ENCODE assay signal across 29 cellular contexts in the genomic region with DNA sequence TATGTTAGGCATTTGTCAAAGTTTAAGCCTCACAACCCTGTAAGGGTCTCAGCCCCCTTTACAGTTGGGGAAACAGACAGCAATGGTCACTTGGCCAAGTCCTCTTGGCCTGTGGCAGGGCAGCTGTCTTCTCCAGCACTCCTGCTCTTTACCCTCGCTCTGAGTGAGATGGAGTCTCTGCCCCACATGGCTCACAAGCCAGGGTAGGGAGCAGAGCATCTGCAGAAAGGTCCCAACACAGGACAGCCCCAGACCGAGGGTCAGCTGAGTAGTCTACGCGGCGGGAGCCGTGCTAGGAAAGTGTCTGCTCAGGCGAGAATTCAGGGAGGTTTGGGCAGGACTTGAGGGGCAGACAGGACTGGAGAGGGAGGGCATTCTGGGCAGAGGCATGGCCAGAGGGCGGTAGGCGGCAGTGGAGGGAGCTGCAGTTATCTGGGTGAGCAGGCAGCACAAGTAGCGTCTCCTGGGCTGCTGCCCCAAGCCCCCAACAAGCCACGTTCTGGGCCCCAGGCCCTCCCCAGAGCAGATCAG. TPM values are rescaled to one million over a fixed set of nuclear protein-coding genes. Genes with fewer than 3 reads are reported as not detected.
A peak's percentile ranks its signal among the peaks of the same experiment; 100 is the strongest.
DNase-seq lines count a peak whose midpoint lies in the region; ATAC-seq, FAIRE-seq and TF ChIP-seq lines count a peak whose summit lies in the region.
"Had no signal": no experiment of that assay in that cellular context is flagged by ENCODE, and none has a peak within 500 bp of the region (broad histone marks: within the 10 kb centered on the region; RNA-seq: fewer than 3 reads in every experiment).

No MANE protein-coding gene starts in this region.

- peaks cover 3% of the 10 kb centered on the region; the same call in 1 of the 2 replicates for H3K23me2 ChIP-seq in H1 (ENCODE audit: low read depth, low read length)

- peak overlapping the region; percentile 87 for H3K4me3 Mint-ChIP-seq in neural crest cell

- H3K9ac ChIP-seq in H1 (replicated peaks in 1 of 4; ENCODE audit: extremely low read depth in 1 of 4, low read depth in 3 of 4, low read length in 3 of 4) = no peak overlapping the region
- H3K9ac ChIP-seq: KMS-11 had no signal

- TF ChIP-seq CTCF in right atrium auricular region (IDR thresholded peaks at IDR 0.05) = no peak
- TF ChIP-seq CTCF in H1 (IDR thresholded peaks at IDR 0.05; ENCODE audit: control extremely low read depth in 1 of 3, insufficient read depth in 1 of 3, low read depth in 1 of 3, low read length in 3 of 3) = no peak
- no peak for TF ChIP-seq CTCF in neural crest cell (conservative IDR thresholded peaks at IDR 0.05)

- no peaks in the 10 kb centered on the region for H3K79me2 ChIP-seq in H1 (ENCODE audit: control insufficient read depth in 1 of 2, insufficient read depth in 2 of 2, low read length in 2 of 2)

- no peak overlapping the region for H3K23ac ChIP-seq in H1 (ENCODE audit: insufficient read length)

- peaks cover 14% of the 10 kb centered on the region for H3K4me1 Mint-ChIP-seq in neural crest cell

- H2BK15ac ChIP-seq in H1 (ENCODE audit: low read length) = no peak overlapping the region

- no peaks in the 10 kb centered on the region for H3K79me1 ChIP-seq in H1 (ENCODE audit: low read depth, low read length)

- no peaks in the 10 kb centered on the region for H3K9me3 Mint-ChIP-seq in neural crest cell
- H3K9me3 Mint-ChIP-seq: CD8-positive, alpha-beta T cell; GM23338; HFFc6; IgD-negative memory B cell had no signal

- H3K9me3 ChIP-seq in right atrium auricular region = no peaks in the 10 kb centered on the region
- no peaks in the 10 kb centered on the region for H3K9me3 ChIP-seq in H1 (ENCODE audit: insufficient read depth in 2 of 2, low read depth in 1 of 2, low read length in 1 of 2)
- H3K9me3 ChIP-seq: A549, Caco-2, HAP-1 had no signal

- no peak overlapping the region for H2BK5ac ChIP-seq in H1 (ENCODE audit: low read depth, low read length)

- no peak overlapping the region for H2BK20ac ChIP-seq in H1 (ENCODE audit: low read length)

- POLR2A ChIA-PET in H1 (lab: Charles Lee; ENCODE audit: partially characterized antibody) = no interaction called here

- H3K27me3 Mint-ChIP-seq in neural crest cell (ENCODE audit: low read depth) = peaks cover 35% of the 10 kb centered on the region

- no peak for TF ChIP-seq EP300 in H1 (IDR thresholded peaks at IDR 0.05; ENCODE audit: borderline replicate concordance in 1 of 2, low read depth in 2 of 2, low read length in 2 of 2)

- no peak overlapping the region for H3K4me3 ChIP-seq in right atrium auricular region
- no peak overlapping the region for H3K4me3 ChIP-seq in H1 (ENCODE audit: extremely low read depth in 1 of 4, insufficient read depth in 2 of 4, low read depth in 3 of 4, low read length in 4 of 4)
- H3K4me3 ChIP-seq: A549, GM12878, HAP-1, SK-N-MC had no signal

- no peak overlapping the region for H2BK12ac ChIP-seq in H1 (ENCODE audit: low read depth, low read length)

- no peak overlapping the region for H3K4ac ChIP-seq in H1 (replicated peaks; ENCODE audit: insufficient read length, low read depth, low read length)

- no peak overlapping the region for H3K18ac ChIP-seq in H1 (ENCODE audit: extremely low read depth, low read length)

- intact Hi-C loops in Right ventricle myocardium inferior (cut with DNase I) (loop anchor here (5.0 kb wide), 1 partner anchor 59 kb away; no protein-coding TSS in a partner anchor), sciatic nerve (cut with DNase I) (loop anchor here (10.0 kb wide), 1 partner anchor 46 kb away; no protein-coding TSS in a partner anchor)

- H3K4me2 ChIP-seq in H1 (ENCODE audit: insufficient read depth in 1 of 2, low read depth in 2 of 2, low read length in 2 of 2) = peak overlapping the region in 1 of 2 experiments; percentile 49; a peak in 1 of 4 replicates
- H3K4me2 ChIP-seq: A549, KMS-11 had no signal

- H3K27me3 ChIP-seq in right atrium auricular region = no peaks in the 10 kb centered on the region
- H3K27me3 ChIP-seq in H1 (replicated peaks in 1 of 4; ENCODE audit: control insufficient read depth in 3 of 4, extremely low read depth in 1 of 4, insufficient read depth in 3 of 4, low read length in 3 of 4) = peaks cover 0 to 25% (median 20%) of the 10 kb centered on the region in 4 experiments; a peak in 6 of 7 replicates

- H4K5ac ChIP-seq in H1 (ENCODE audit: insufficient read length, low read depth, low read length) = no peak overlapping the region

- H4K20me1 ChIP-seq in H1 (replicated peaks in 1 of 2; ENCODE audit: control insufficient read depth in 1 of 2, insufficient read depth in 2 of 2, low read length in 2 of 2) = no peaks in the 10 kb centered on the region

- H3K36me3 Mint-ChIP-seq in neural crest cell (ENCODE audit: low read depth) = no peaks in the 10 kb centered on the region
- H3K36me3 Mint-ChIP-seq: CD8-positive, alpha-beta T cell; IgD-negative memory B cell had no signal

- no peak overlapping the region for H3K56ac ChIP-seq in H1 (replicated peaks; ENCODE audit: insufficient read length, low read depth, low read length)

- WGBS in H1 (ENCODE audit: extremely low coverage in 1 of 2, insufficient coverage in 1 of 2, insufficient read length in 1 of 2, insufficient replicate concordance in 2 of 2, low coverage in 1 of 2, low lambda C conversion rate in 2 of 2, missing lambda C conversion rate in 1 of 2), 2 experiments = 84% methylated on average over 10 of the region's 11 CpGs; no CpG with 5 or more reads in 1 of the 2 experiments

- peak; percentile 65 for FAIRE-seq in H1 (lab: Jason Lieb, UNC)
- FAIRE-seq: A549, GM12878 had no signal

- H3K27ac ChIP-seq in right atrium auricular region = no peak overlapping the region
- H3K27ac ChIP-seq in H1 (ENCODE audit: low read depth, low read length) = no peak overlapping the region
- H3K27ac ChIP-seq: A549, KMS-11, SK-N-MC had no signal

- CTCF ChIA-PET in H1 (lab: Charles Lee; ENCODE audit: partially characterized antibody) = interaction anchor here (0.7 to 8.9 kb wide), 4 partner anchors 14 to 202 kb away, joined by 3 to 222 read pairs (median 16); no protein-coding TSS in a partner anchor

- no peak for ATAC-seq in Right ventricle myocardium inferior
- no peak for ATAC-seq in sciatic nerve
- ATAC-seq: CD8-positive, alpha-beta T cell; Panc1 had no signal

- H3K14ac ChIP-seq in H1 (ENCODE audit: insufficient read length) = no peak overlapping the region

- no peak overlapping the region for H2AFZ ChIP-seq in H1 (ENCODE audit: low read length)
- H2AFZ ChIP-seq: GM23338 had no signal

- no peak overlapping the region for H3K27ac Mint-ChIP-seq in neural crest cell (ENCODE audit: unreplicated experiment)
- H3K27ac Mint-ChIP-seq: CD8-positive, alpha-beta T cell; GM23338; HFFc6; IgD-negative memory B cell had no signal

- no peak overlapping the region for H4K91ac ChIP-seq in H1 (replicated peaks; ENCODE audit: insufficient read length, low read length)

- no peak overlapping the region for H4K8ac ChIP-seq in H1 (ENCODE audit: extremely low read depth, insufficient read depth, low read length)

- no peak overlapping the region for H2AK5ac ChIP-seq in H1 (ENCODE audit: low read depth, low read length)

- TF ChIP-seq RAD21 in H1 (IDR thresholded peaks at IDR 0.05 in 1 of 2, conservative IDR thresholded peaks at IDR 0.05 in 1 of 2; ENCODE audit: low read depth in 2 of 2, low read length in 2 of 2) = no peak

- H2BK120ac ChIP-seq in H1 (replicated peaks; ENCODE audit: low read depth, low read length) = no peak overlapping the region

- DNase-seq in right atrium auricular region (ENCODE audit: low spot score) = peak; percentile 50
- no peak for DNase-seq in Right ventricle myocardium inferior (ENCODE audit: missing footprints)
- peak in 1 of 2 experiments; percentile 49 for DNase-seq in H1 (ENCODE audit: low read depth in 1 of 2, low spot score in 2 of 2)
- DNase-seq in neural crest cell (ENCODE audit: low read depth, low spot score) = no peak
- no peak for DNase-seq in NCI-H524 (lab: John Stamatoyannopoulos, UW)
- no peak for DNase-seq in NK-92 treated with Interleukin-12 subunit alpha and Interleukin-12 subunit beta, amount 100 ng/mL, for 24 hours (lab: John Stamatoyannopoulos, UW)
- DNase-seq in sciatic nerve (ENCODE audit: low spot score) = no peak
- DNase-seq: AML-193; Caco-2; CD8-positive, alpha-beta T cell; DMS 273 treated with DMSO at 0.1 percent for 48 hours; DMS79; EL; GDM1; HFFc6; NCI-H1048; NCI-H1694; NCI-H2029 treated with DMSO at 0.1 percent for 48 hours; NCI-H446 treated with DMSO at 0.1 percent for 48 hours; NCI-H526 treated with DMSO at 0.1 percent for 48 hours; SIG-M5 had no signal

- H3K4me1 ChIP-seq in right atrium auricular region (peaks cover 0 to 19% of the 10 kb centered on the region in 2 donors), H1 (replicated peaks in 1 of 4; ENCODE audit: control insufficient read depth in 3 of 4, insufficient read depth in 4 of 4, low read length in 3 of 4) (peaks cover 0 to 8% (median 1%) of the 10 kb centered on the region in 4 experiments; a peak in 3 of 7 replicates)
- H3K4me1 ChIP-seq: Caco-2, HAP-1 had no signal

- H3K36me3 ChIP-seq in right atrium auricular region (no peaks in the 10 kb centered on the region), H1 (ENCODE audit: control insufficient read depth in 2 of 4, insufficient read depth in 4 of 4, low read length in 3 of 4) (no peaks in the 10 kb centered on the region)
- H3K36me3 ChIP-seq: HAP-1 had no signal

- TF ChIP-seq POLR2A in H1 (IDR thresholded peaks at IDR 0.05; ENCODE audit: control extremely low read depth in 1 of 2, low read depth in 2 of 2, low read length in 2 of 2) = no peak

TF ChIP-seq in H1, 55 proteins besides CTCF, POLR2A, EP300 and RAD21:
- TF ChIP-seq NANOG (IDR thresholded peaks at IDR 0.05; ENCODE audit: insufficient read depth, low read depth, low read length, poor library complexity, severe bottlenecking) = no peak
- no peak for TF ChIP-seq POLR2AphosphoS5 (IDR thresholded peaks at IDR 0.05; ENCODE audit: low read depth, low read length)
TF ChIP-seq in H1: peak in this region for 0.

RNA-seq across cellular contexts. Expression of a gene that starts 18.3 kb away (rescaled TPM):
- total RNA-seq in right atrium auricular region (under 1 TPM in 1 of 2 donors, not detected in 1; 0.12 TPM), Right ventricle myocardium inferior (not detected), neural crest cell (0.12 and 0.23 TPM in 2 replicates), sciatic nerve (0.31 TPM)
- total RNA-seq in H1 (2021; fragmentation: NEBNext Ultra II Directional; extraction: Animal tissue kit (Norgen Biotek cat#: 25700)) = 0.20 TPM in 1 of 2 replicates, not detected in the other
- 0.17 and 0.20 TPM in 2 replicates for polyA plus RNA-seq in H1 (2011; rRNA removed)
- polyA plus RNA-seq in H1 (2011; cell fraction: cytosol; rRNA removed) = 0.19 TPM
- polyA plus RNA-seq in H1 (2011; cell fraction: nucleus; rRNA removed) = 0.34 TPM
- polyA plus RNA-seq in H1 (2012, experiment 1 of 2) = 0.23 to 0.32 TPM (median 0.24 TPM) in 3 of 4 replicates, not detected in the other
- polyA plus RNA-seq in H1 (2012, experiment 2 of 2) = 0.22 TPM
- polyA plus RNA-seq in H1 (2013, experiment 1 of 2) = 0.85 TPM
- 0.94 TPM for polyA plus RNA-seq in H1 (2013, experiment 2 of 2)
- 0.66 TPM in 1 of 2 replicates, not detected in the other for polyA minus RNA-seq in H1 (2011; rRNA and poly(A)+ RNA removed)
- polyA minus RNA-seq in H1 (2011; cell fraction: cytosol; rRNA and poly(A)+ RNA removed) = not detected
- not detected for polyA minus RNA-seq in H1 (2011; cell fraction: nucleus; rRNA and poly(A)+ RNA removed)
